8 cellular contexts compared by ENCODE assay signal in genomic region chr18:79528846-79529245, GRCh38.
DNase-seq lines count a peak whose midpoint lies in the region; ATAC-seq and TF ChIP-seq lines count a peak whose summit lies in the region.

No MANE protein-coding gene starts in this region.

- no peaks in the 10 kb centered on the region for H3K36me3 ChIP-seq in BE2C

- DNase-seq in BE2C = peak; percentile 62
- DNase-seq in GM19238 (ENCODE audit: insufficient read length, low spot score) = peak; percentile 67
- peak; percentile 10 for DNase-seq in NCI-H2171 treated with DMSO at 0.1 percent for 48 hours (lab: John Stamatoyannopoulos, UW)
- peak; percentile 80 for DNase-seq in activated CD4-positive, alpha-beta T cell treated with anti-CD3 and anti-CD28 coated beads, Interleukin-2, amount 50 U/mL, for 1 hour
- peak; percentile 66 to 83 for DNase-seq in dermis microvascular lymphatic vessel endothelial cell (ENCODE audit: low read depth in 2 of 2)
- peak; percentile 80 to 89 for DNase-seq in lung microvascular endothelial cell (ENCODE audit: low read depth in 2 of 2)
- peak; percentile 46 to 57 for DNase-seq in stimulated activated CD8-positive, alpha-beta memory T cell treated with anti-CD3 and anti-CD28 coated beads, Interleukin-15, amount 100 ng/mL, for 48 hours (ENCODE audit: low read depth in 2 of 2)

- ATAC-seq in GM19328 (IDR thresholded peaks at IDR 0.05; ENCODE audit: unreplicated experiment) = no peak

- peaks cover 3% of the 10 kb centered on the region; the same call in 1 of the 2 replicates for H3K4me1 ChIP-seq in BE2C

- H3K4me3 ChIP-seq in BE2C (ENCODE audit: low read depth, low read length) = no peak overlapping the region

- no peaks in the 10 kb centered on the region for H3K9me3 ChIP-seq in BE2C

- TF ChIP-seq CTCF in BE2C (IDR thresholded peaks at IDR 0.05; ENCODE audit: low read depth, low read length) = peak; percentile 72

- peaks cover 48% of the 10 kb centered on the region for H3K27me3 ChIP-seq in BE2C

Comparison
In these comparisons a context has a peak if more than half of its experiments do, and no peak if none do; other contexts are left out.
1. DNase-seq: peak in every context shown above with its lines; median percentile 84 in lung microvascular endothelial cell; 80 in activated CD4-positive, alpha-beta T cell treated with anti-CD3 and anti-CD28 coated beads, Interleukin-2, amount 50 U/mL, for 1 hour; 74 in dermis microvascular lymphatic vessel endothelial cell; 67 in GM19238; 62 in BE2C; 52 in stimulated activated CD8-positive, alpha-beta memory T cell treated with anti-CD3 and anti-CD28 coated beads, Interleukin-15, amount 100 ng/mL, for 48 hours; 10 in NCI-H2171 treated with DMSO at 0.1 percent for 48 hours.